In genomic region chr13:40565282-40566148, GRCh38 we compare ENCODE assay signal across 13 cellular contexts.
DNase-seq lines count a peak whose midpoint lies in the region; ATAC-seq, FAIRE-seq and TF ChIP-seq lines count a peak whose summit lies in the region.
"Had no signal": no experiment of that assay in that cellular context is flagged by ENCODE, and none has a peak within 500 bp of the region (broad histone marks: within the 10 kb centered on the region; RNA-seq: fewer than 3 reads in every experiment).

No MANE protein-coding gene starts in this region.

- H3K36me3 Mint-ChIP-seq in progenitor cell of endocrine pancreas (ENCODE audit: insufficient read depth), result peaks cover 4% of the 10 kb centered on the region

- no peaks in the 10 kb centered on the region for H3K27me3 Mint-ChIP-seq in progenitor cell of endocrine pancreas

- no peak for FAIRE-seq in HTR-8/SVneo (lab: Jason Lieb, UNC)

- peaks cover 25% of the 10 kb centered on the region for H3K4me1 Mint-ChIP-seq in progenitor cell of endocrine pancreas (ENCODE audit: low read depth)

- peak; percentile 17 to 31 for ATAC-seq in activated CD4-positive, CD25-positive, alpha-beta regulatory T cell treated with anti-CD3 and anti-CD28 coated beads, Interleukin-2, amount 50 U/mL, for 24 hours
- ATAC-seq in HG03095 (IDR thresholded peaks at IDR 0.05; ENCODE audit: unreplicated experiment), result no peak
- ATAC-seq: Panc1 had no signal

- DNase-seq in activated CD4-positive, CD25-positive, alpha-beta regulatory T cell (lab: John Stamatoyannopoulos, UW), result no peak
- peak; percentile 38 for DNase-seq in HT1080 (ENCODE audit: low read depth)
- peak; percentile 67 for DNase-seq in dermis blood vessel endothelial cell
- no peak for DNase-seq in progenitor cell of endocrine pancreas (ENCODE audit: low spot score, unreplicated experiment)
- DNase-seq in KG1 (lab: John Stamatoyannopoulos, UW), result no peak
- DNase-seq in HTR-8/SVneo (ENCODE audit: insufficient read length, low spot score), result no peak
- DNase-seq: 8988T, brain microvascular endothelial cell, NCI-H226, upper lobe of right lung had no signal

- H3K9me3 Mint-ChIP-seq in progenitor cell of endocrine pancreas (ENCODE audit: low read depth), result peaks cover 1% of the 10 kb centered on the region

- peak overlapping the region; percentile 30 for H3K27ac Mint-ChIP-seq in progenitor cell of endocrine pancreas

- no peak overlapping the region for H3K4me3 Mint-ChIP-seq in progenitor cell of endocrine pancreas (ENCODE audit: low read depth)

- TF ChIP-seq CTCF in progenitor cell of endocrine pancreas (IDR thresholded peaks at IDR 0.05; ENCODE audit: unreplicated experiment), result no peak

Comparison
In these comparisons a context has a peak if more than half of its experiments do, and no peak if none do; other contexts are left out.
1. DNase-seq: peak in HT1080 (single experiment) and dermis blood vessel endothelial cell (single experiment); none in activated CD4-positive, CD25-positive, alpha-beta regulatory T cell (0 of 4), progenitor cell of endocrine pancreas (single experiment), KG1 (single experiment) and HTR-8/SVneo (single experiment).